Comparison of ENCODE assay signal across 1 cellular context in genomic region chr9:137590469-137591383, GRCh38.
TF ChIP-seq lines count a peak whose summit lies in the region.

ZMYND19 (minus strand) TSS chr9:137590512; CDS start chr9:137590263, 249 bp downstream.

TF ChIP-seq in HepG2, 621 proteins besides CTCF, POLR2A, EP300 and RAD21 (continued from another document and continues in another):
- TF ChIP-seq ZFP41 (CRISPR knock-in tag; IDR thresholded peaks at IDR 0.05; ENCODE audit: borderline replicate concordance) (0 out of 2 replicates have a peak, but pooled peaks have one; percentile 44), CBX5 (CRISPR knock-in tag; IDR thresholded peaks at IDR 0.05; ENCODE audit: borderline replicate concordance) (no peak), SIN3A (IDR thresholded peaks at IDR 0.05; ENCODE audit: borderline replicate concordance, low read depth, low read length) (peak; percentile 94; the same call in 1 of the 2 replicates), PBX2 (CRISPR knock-in tag; IDR thresholded peaks at IDR 0.05) (no peak), DMAP1 (CRISPR knock-in tag; IDR thresholded peaks at IDR 0.05) (0 out of 2 replicates have a peak, but pooled peaks have one; percentile 27), NFKB2 (CRISPR knock-in tag; IDR thresholded peaks at IDR 0.05; ENCODE audit: borderline replicate concordance) (peak; percentile 28; the same call in 1 of the 2 replicates), ZNF614 (CRISPR knock-in tag; IDR thresholded peaks at IDR 0.05; ENCODE audit: borderline replicate concordance) (0 out of 2 replicates have a peak, but pooled peaks have one; percentile 24), ZNF746 (CRISPR knock-in tag; IDR thresholded peaks at IDR 0.05) (peak; percentile 25; the same call in 1 of the 2 replicates), ZBTB38 (CRISPR knock-in tag; IDR thresholded peaks at IDR 0.05) (peak; percentile 21; the same call in 1 of the 2 replicates), MXD4 (CRISPR knock-in tag; IDR thresholded peaks at IDR 0.05) (peak; percentile 64; the same call in 1 of the 2 replicates), KLF16 (CRISPR knock-in tag; IDR thresholded peaks at IDR 0.05) (0 out of 4 replicates have a peak, but pooled peaks of 1 of the 2 experiments have one; percentile 28), DNMT1 (CRISPR knock-in tag; IDR thresholded peaks at IDR 0.05) (0 out of 2 replicates have a peak, but pooled peaks have one; percentile 45), CREB1 (IDR thresholded peaks at IDR 0.05) (peak; percentile 55; the same call in 1 of the 2 replicates), CREB1 (CRISPR knock-in tag; IDR thresholded peaks at IDR 0.05) (no peak), ZNF253 (CRISPR knock-in tag; IDR thresholded peaks at IDR 0.05; ENCODE audit: borderline replicate concordance) (no peak), HIC2 (CRISPR knock-in tag; IDR thresholded peaks at IDR 0.05; ENCODE audit: low read depth) (no peak), SP2 (CRISPR knock-in tag; IDR thresholded peaks at IDR 0.05) (peak; percentile 52), ZGPAT (CRISPR knock-in tag; IDR thresholded peaks at IDR 0.05) (peak; percentile 34; the same call in 1 of the 2 replicates), ARID4A (CRISPR knock-in tag; IDR thresholded peaks at IDR 0.05; ENCODE audit: borderline replicate concordance) (peak; percentile 90), GMEB1 (CRISPR knock-in tag; IDR thresholded peaks at IDR 0.05; ENCODE audit: borderline replicate concordance) (peak; percentile 67; the same call in 1 of the 2 replicates), ZBED4 (CRISPR knock-in tag; IDR thresholded peaks at IDR 0.05; ENCODE audit: borderline replicate concordance) (no peak), TCF12 (IDR thresholded peaks at IDR 0.05) (no peak), TCF12 (CRISPR knock-in tag; IDR thresholded peaks at IDR 0.05) (peak; percentile 20; the same call in 1 of the 2 replicates), FOXC1 (CRISPR knock-in tag; IDR thresholded peaks at IDR 0.05; ENCODE audit: borderline replicate concordance) (0 out of 2 replicates have a peak, but pooled peaks have one; percentile 38), ETS1 (CRISPR knock-in tag; IDR thresholded peaks at IDR 0.05) (no peak), ARNT2 (CRISPR knock-in tag; IDR thresholded peaks at IDR 0.05; ENCODE audit: low read depth) (0 out of 2 replicates have a peak, but pooled peaks have one; percentile 1)
- TF ChIP-seq, protein P1, sequence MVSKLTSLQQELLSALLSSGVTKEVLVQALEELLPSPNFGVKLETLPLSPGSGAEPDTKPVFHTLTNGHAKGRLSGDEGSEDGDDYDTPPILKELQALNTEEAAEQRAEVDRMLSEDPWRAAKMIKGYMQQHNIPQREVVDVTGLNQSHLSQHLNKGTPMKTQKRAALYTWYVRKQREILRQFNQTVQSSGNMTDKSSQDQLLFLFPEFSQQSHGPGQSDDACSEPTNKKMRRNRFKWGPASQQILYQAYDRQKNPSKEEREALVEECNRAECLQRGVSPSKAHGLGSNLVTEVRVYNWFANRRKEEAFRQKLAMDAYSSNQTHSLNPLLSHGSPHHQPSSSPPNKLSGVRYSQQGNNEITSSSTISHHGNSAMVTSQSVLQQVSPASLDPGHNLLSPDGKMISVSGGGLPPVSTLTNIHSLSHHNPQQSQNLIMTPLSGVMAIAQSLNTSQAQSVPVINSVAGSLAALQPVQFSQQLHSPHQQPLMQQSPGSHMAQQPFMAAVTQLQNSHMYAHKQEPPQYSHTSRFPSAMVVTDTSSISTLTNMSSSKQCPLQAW (CRISPR knock-in tag; IDR thresholded peaks at IDR 0.05): no peak
- TF ChIP-seq, protein P2, sequence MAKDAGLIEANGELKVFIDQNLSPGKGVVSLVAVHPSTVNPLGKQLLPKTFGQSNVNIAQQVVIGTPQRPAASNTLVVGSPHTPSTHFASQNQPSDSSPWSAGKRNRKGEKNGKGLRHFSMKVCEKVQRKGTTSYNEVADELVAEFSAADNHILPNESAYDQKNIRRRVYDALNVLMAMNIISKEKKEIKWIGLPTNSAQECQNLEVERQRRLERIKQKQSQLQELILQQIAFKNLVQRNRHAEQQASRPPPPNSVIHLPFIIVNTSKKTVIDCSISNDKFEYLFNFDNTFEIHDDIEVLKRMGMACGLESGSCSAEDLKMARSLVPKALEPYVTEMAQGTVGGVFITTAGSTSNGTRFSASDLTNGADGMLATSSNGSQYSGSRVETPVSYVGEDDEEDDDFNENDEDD (CRISPR knock-in tag; IDR thresholded peaks at IDR 0.05; ENCODE audit: borderline replicate concordance): peak; percentile 90; the same call in 1 of the 2 replicates
- TF ChIP-seq, protein P3, sequence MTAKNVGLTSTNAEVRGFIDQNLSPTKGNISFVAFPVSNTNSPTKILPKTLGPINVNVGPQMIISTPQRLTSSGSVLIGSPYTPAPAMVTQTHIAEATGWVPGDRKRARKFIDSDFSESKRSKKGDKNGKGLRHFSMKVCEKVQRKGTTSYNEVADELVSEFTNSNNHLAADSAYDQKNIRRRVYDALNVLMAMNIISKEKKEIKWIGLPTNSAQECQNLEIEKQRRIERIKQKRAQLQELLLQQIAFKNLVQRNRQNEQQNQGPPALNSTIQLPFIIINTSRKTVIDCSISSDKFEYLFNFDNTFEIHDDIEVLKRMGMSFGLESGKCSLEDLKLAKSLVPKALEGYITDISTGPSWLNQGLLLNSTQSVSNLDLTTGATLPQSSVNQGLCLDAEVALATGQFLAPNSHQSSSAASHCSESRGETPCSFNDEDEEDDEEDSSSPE (CRISPR knock-in tag; IDR thresholded peaks at IDR 0.05): peak; percentile 91
